In the genomic region with DNA sequence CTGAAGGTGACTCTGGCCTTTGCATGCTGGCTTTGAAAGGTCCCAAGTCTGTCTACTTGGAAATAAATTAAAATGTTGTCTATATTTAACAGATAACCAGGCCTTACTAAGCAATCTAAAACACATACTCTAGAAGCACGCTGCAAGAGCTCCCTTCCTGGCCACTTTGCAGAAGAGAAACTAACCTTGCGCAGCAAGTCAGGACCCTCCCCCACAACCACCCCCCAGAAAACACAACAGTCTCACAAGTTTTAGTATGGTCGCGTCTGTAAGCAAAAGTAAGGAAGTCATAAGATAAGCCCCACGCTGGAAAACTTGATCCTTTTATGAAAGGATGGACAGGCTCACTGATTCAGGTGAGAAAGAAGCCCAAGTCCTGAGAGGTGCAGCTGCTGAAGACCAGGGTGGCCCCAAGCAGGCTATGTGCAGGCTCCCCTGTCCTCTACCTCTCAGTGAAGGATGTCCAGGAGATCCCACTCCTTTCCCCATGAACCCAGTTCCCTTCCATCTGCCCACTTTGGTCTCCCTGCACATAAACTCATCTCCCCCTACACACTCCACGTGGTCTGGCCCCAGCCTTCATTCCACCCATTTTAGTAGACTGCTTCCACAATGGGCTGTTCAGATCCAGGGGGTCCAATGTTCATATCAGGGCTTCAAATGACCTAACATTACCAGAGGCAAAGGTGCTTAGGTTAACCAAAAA, we compare ENCODE assay signal across 2 cellular contexts.
TF ChIP-seq lines count a peak whose summit lies in the region.

No MANE protein-coding gene starts in this region.

TF ChIP-seq in K562, 482 proteins besides CTCF, POLR2A, EP300 and RAD21 (continues in another document):
- TF ChIP-seq RAD51 (IDR thresholded peaks at IDR 0.05; ENCODE audit: borderline replicate concordance, low read depth) (no peak), ZNF133 (CRISPR knock-in tag; IDR thresholded peaks at IDR 0.05) (no peak), PHB2 (IDR thresholded peaks at IDR 0.05; ENCODE audit: low read depth) (no peak), GATA2 (CRISPR knock-in tag; IDR thresholded peaks at IDR 0.05) (no peak), CHD4 (IDR thresholded peaks at IDR 0.05; ENCODE audit: insufficient read depth, insufficient replicate concordance, low read depth, low read length, poor library complexity, severe bottlenecking) (no peak), TEAD4 (IDR thresholded peaks at IDR 0.05; ENCODE audit: low read length) (no peak), TEAD4 (CRISPR knock-in tag; IDR thresholded peaks at IDR 0.05; ENCODE audit: borderline replicate concordance) (no peak), ZNF668 (CRISPR knock-in tag; IDR thresholded peaks at IDR 0.05) (0 out of 2 replicates have a peak, but pooled peaks have one; percentile 17)
- TF ChIP-seq, protein P1, sequence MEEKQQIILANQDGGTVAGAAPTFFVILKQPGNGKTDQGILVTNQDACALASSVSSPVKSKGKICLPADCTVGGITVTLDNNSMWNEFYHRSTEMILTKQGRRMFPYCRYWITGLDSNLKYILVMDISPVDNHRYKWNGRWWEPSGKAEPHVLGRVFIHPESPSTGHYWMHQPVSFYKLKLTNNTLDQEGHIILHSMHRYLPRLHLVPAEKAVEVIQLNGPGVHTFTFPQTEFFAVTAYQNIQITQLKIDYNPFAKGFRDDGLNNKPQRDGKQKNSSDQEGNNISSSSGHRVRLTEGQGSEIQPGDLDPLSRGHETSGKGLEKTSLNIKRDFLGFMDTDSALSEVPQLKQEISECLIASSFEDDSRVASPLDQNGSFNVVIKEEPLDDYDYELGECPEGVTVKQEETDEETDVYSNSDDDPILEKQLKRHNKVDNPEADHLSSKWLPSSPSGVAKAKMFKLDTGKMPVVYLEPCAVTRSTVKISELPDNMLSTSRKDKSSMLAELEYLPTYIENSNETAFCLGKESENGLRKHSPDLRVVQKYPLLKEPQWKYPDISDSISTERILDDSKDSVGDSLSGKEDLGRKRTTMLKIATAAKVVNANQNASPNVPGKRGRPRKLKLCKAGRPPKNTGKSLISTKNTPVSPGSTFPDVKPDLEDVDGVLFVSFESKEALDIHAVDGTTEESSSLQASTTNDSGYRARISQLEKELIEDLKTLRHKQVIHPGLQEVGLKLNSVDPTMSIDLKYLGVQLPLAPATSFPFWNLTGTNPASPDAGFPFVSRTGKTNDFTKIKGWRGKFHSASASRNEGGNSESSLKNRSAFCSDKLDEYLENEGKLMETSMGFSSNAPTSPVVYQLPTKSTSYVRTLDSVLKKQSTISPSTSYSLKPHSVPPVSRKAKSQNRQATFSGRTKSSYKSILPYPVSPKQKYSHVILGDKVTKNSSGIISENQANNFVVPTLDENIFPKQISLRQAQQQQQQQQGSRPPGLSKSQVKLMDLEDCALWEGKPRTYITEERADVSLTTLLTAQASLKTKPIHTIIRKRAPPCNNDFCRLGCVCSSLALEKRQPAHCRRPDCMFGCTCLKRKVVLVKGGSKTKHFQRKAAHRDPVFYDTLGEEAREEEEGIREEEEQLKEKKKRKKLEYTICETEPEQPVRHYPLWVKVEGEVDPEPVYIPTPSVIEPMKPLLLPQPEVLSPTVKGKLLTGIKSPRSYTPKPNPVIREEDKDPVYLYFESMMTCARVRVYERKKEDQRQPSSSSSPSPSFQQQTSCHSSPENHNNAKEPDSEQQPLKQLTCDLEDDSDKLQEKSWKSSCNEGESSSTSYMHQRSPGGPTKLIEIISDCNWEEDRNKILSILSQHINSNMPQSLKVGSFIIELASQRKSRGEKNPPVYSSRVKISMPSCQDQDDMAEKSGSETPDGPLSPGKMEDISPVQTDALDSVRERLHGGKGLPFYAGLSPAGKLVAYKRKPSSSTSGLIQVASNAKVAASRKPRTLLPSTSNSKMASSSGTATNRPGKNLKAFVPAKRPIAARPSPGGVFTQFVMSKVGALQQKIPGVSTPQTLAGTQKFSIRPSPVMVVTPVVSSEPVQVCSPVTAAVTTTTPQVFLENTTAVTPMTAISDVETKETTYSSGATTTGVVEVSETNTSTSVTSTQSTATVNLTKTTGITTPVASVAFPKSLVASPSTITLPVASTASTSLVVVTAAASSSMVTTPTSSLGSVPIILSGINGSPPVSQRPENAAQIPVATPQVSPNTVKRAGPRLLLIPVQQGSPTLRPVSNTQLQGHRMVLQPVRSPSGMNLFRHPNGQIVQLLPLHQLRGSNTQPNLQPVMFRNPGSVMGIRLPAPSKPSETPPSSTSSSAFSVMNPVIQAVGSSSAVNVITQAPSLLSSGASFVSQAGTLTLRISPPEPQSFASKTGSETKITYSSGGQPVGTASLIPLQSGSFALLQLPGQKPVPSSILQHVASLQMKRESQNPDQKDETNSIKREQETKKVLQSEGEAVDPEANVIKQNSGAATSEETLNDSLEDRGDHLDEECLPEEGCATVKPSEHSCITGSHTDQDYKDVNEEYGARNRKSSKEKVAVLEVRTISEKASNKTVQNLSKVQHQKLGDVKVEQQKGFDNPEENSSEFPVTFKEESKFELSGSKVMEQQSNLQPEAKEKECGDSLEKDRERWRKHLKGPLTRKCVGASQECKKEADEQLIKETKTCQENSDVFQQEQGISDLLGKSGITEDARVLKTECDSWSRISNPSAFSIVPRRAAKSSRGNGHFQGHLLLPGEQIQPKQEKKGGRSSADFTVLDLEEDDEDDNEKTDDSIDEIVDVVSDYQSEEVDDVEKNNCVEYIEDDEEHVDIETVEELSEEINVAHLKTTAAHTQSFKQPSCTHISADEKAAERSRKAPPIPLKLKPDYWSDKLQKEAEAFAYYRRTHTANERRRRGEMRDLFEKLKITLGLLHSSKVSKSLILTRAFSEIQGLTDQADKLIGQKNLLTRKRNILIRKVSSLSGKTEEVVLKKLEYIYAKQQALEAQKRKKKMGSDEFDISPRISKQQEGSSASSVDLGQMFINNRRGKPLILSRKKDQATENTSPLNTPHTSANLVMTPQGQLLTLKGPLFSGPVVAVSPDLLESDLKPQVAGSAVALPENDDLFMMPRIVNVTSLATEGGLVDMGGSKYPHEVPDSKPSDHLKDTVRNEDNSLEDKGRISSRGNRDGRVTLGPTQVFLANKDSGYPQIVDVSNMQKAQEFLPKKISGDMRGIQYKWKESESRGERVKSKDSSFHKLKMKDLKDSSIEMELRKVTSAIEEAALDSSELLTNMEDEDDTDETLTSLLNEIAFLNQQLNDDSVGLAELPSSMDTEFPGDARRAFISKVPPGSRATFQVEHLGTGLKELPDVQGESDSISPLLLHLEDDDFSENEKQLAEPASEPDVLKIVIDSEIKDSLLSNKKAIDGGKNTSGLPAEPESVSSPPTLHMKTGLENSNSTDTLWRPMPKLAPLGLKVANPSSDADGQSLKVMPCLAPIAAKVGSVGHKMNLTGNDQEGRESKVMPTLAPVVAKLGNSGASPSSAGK (IDR thresholded peaks at IDR 0.05), result 0 out of 2 replicates have a peak, but pooled peaks have one; percentile 35
- TF ChIP-seq, protein P2, sequence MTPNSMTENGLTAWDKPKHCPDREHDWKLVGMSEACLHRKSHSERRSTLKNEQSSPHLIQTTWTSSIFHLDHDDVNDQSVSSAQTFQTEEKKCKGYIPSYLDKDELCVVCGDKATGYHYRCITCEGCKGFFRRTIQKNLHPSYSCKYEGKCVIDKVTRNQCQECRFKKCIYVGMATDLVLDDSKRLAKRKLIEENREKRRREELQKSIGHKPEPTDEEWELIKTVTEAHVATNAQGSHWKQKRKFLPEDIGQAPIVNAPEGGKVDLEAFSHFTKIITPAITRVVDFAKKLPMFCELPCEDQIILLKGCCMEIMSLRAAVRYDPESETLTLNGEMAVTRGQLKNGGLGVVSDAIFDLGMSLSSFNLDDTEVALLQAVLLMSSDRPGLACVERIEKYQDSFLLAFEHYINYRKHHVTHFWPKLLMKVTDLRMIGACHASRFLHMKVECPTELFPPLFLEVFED (CRISPR knock-in tag; conservative IDR thresholded peaks at IDR 0.05), result no peak

TF ChIP-seq in HepG2, 621 proteins besides CTCF, POLR2A, EP300 and RAD21 (continues in another document):
- TF ChIP-seq, protein P3, sequence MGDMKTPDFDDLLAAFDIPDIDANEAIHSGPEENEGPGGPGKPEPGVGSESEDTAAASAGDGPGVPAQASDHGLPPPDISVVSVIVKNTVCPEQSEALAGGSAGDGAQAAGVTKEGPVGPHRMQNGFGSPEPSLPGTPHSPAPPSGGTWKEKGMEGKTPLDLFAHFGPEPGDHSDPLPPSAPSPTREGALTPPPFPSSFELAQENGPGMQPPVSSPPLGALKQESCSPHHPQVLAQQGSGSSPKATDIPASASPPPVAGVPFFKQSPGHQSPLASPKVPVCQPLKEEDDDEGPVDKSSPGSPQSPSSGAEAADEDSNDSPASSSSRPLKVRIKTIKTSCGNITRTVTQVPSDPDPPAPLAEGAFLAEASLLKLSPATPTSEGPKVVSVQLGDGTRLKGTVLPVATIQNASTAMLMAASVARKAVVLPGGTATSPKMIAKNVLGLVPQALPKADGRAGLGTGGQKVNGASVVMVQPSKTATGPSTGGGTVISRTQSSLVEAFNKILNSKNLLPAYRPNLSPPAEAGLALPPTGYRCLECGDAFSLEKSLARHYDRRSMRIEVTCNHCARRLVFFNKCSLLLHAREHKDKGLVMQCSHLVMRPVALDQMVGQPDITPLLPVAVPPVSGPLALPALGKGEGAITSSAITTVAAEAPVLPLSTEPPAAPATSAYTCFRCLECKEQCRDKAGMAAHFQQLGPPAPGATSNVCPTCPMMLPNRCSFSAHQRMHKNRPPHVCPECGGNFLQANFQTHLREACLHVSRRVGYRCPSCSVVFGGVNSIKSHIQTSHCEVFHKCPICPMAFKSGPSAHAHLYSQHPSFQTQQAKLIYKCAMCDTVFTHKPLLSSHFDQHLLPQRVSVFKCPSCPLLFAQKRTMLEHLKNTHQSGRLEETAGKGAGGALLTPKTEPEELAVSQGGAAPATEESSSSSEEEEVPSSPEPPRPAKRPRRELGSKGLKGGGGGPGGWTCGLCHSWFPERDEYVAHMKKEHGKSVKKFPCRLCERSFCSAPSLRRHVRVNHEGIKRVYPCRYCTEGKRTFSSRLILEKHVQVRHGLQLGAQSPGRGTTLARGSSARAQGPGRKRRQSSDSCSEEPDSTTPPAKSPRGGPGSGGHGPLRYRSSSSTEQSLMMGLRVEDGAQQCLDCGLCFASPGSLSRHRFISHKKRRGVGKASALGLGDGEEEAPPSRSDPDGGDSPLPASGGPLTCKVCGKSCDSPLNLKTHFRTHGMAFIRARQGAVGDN (CRISPR knock-in tag; IDR thresholded peaks at IDR 0.05), result no peak
- TF ChIP-seq, protein P4, sequence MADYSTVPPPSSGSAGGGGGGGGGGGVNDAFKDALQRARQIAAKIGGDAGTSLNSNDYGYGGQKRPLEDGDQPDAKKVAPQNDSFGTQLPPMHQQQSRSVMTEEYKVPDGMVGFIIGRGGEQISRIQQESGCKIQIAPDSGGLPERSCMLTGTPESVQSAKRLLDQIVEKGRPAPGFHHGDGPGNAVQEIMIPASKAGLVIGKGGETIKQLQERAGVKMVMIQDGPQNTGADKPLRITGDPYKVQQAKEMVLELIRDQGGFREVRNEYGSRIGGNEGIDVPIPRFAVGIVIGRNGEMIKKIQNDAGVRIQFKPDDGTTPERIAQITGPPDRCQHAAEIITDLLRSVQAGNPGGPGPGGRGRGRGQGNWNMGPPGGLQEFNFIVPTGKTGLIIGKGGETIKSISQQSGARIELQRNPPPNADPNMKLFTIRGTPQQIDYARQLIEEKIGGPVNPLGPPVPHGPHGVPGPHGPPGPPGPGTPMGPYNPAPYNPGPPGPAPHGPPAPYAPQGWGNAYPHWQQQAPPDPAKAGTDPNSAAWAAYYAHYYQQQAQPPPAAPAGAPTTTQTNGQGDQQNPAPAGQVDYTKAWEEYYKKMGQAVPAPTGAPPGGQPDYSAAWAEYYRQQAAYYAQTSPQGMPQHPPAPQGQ (CRISPR knock-in tag; IDR thresholded peaks at IDR 0.05; ENCODE audit: borderline replicate concordance), result no peak
- TF ChIP-seq, protein P5, sequence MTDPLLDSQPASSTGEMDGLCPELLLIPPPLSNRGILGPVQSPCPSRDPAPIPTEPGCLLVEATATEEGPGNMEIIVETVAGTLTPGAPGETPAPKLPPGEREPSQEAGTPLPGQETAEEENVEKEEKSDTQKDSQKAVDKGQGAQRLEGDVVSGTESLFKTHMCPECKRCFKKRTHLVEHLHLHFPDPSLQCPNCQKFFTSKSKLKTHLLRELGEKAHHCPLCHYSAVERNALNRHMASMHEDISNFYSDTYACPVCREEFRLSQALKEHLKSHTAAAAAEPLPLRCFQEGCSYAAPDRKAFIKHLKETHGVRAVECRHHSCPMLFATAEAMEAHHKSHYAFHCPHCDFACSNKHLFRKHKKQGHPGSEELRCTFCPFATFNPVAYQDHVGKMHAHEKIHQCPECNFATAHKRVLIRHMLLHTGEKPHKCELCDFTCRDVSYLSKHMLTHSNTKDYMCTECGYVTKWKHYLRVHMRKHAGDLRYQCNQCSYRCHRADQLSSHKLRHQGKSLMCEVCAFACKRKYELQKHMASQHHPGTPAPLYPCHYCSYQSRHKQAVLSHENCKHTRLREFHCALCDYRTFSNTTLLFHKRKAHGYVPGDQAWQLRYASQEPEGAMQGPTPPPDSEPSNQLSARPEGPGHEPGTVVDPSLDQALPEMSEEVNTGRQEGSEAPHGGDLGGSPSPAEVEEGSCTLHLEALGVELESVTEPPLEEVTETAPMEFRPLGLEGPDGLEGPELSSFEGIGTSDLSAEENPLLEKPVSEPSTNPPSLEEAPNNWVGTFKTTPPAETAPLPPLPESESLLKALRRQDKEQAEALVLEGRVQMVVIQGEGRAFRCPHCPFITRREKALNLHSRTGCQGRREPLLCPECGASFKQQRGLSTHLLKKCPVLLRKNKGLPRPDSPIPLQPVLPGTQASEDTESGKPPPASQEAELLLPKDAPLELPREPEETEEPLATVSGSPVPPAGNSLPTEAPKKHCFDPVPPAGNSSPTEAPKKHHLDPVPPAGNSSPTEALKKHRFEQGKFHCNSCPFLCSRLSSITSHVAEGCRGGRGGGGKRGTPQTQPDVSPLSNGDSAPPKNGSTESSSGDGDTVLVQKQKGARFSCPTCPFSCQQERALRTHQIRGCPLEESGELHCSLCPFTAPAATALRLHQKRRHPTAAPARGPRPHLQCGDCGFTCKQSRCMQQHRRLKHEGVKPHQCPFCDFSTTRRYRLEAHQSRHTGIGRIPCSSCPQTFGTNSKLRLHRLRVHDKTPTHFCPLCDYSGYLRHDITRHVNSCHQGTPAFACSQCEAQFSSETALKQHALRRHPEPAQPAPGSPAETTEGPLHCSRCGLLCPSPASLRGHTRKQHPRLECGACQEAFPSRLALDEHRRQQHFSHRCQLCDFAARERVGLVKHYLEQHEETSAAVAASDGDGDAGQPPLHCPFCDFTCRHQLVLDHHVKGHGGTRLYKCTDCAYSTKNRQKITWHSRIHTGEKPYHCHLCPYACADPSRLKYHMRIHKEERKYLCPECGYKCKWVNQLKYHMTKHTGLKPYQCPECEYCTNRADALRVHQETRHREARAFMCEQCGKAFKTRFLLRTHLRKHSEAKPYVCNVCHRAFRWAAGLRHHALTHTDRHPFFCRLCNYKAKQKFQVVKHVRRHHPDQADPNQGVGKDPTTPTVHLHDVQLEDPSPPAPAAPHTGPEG (CRISPR knock-in tag; IDR thresholded peaks at IDR 0.05), result no peak
- no peak for TF ChIP-seq ASH2L (IDR thresholded peaks at IDR 0.05; ENCODE audit: insufficient read length, low read depth, low read length)
- TF ChIP-seq MEIS2 (CRISPR knock-in tag; IDR thresholded peaks at IDR 0.05), result no peak
- TF ChIP-seq XBP1 (CRISPR knock-in tag; IDR thresholded peaks at IDR 0.05), result no peak
- TF ChIP-seq, protein P6, sequence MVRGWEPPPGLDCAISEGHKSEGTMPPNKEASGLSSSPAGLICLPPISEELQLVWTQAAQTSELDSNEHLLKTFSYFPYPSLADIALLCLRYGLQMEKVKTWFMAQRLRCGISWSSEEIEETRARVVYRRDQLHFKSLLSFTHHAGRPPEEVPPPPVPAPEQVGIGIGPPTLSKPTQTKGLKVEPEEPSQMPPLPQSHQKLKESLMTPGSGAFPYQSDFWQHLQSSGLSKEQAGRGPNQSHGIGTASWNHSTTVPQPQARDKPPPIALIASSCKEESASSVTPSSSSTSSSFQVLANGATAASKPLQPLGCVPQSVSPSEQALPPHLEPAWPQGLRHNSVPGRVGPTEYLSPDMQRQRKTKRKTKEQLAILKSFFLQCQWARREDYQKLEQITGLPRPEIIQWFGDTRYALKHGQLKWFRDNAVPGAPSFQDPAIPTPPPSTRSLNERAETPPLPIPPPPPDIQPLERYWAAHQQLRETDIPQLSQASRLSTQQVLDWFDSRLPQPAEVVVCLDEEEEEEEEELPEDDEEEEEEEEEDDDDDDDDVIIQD (CRISPR knock-in tag; IDR thresholded peaks at IDR 0.05; ENCODE audit: low read depth), result no peak
